Comparison of ENCODE assay signal across 1 cellular context in the genomic region with DNA sequence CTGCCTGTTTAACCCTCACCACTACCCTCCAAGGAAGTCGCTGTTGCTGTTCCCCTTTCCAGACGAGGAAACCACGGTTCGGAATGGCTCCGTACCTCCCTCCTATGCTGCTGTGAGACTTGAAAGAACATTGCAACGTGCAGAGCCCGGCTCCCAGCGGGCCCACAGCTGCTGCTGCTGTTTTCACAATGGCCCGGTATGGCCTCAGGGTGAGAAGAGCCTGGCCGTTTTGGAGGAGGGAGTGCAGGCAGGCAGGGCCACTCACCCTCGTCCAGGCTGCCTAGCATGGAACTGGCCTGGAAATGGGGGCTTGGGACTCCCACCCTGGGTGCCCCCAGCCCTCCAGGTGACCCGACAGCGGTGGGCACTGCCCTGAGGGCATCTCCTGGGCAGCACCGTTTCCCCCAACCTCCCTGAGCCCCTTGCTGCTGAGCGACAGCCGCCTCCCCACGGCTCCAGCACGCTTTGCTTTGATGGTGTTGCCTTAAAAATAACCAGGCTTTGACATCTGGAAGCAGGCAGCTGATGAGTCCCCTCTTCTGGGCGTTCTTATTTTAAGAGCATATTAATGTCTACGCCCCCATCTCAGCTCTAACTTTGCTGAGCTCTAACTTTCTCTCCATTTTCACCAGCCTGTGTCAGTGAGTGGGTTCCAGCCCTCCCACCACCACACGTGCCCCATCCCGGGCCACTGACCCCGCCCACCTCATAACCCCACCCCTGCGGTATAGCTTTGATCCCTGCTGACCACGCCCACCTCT.
TF ChIP-seq lines count a peak whose summit lies in the region.

No MANE protein-coding gene starts in this region.

TF ChIP-seq in HepG2, 621 proteins besides CTCF, POLR2A, EP300 and RAD21 (continued from another document and continues in another):
- TF ChIP-seq, protein P1, sequence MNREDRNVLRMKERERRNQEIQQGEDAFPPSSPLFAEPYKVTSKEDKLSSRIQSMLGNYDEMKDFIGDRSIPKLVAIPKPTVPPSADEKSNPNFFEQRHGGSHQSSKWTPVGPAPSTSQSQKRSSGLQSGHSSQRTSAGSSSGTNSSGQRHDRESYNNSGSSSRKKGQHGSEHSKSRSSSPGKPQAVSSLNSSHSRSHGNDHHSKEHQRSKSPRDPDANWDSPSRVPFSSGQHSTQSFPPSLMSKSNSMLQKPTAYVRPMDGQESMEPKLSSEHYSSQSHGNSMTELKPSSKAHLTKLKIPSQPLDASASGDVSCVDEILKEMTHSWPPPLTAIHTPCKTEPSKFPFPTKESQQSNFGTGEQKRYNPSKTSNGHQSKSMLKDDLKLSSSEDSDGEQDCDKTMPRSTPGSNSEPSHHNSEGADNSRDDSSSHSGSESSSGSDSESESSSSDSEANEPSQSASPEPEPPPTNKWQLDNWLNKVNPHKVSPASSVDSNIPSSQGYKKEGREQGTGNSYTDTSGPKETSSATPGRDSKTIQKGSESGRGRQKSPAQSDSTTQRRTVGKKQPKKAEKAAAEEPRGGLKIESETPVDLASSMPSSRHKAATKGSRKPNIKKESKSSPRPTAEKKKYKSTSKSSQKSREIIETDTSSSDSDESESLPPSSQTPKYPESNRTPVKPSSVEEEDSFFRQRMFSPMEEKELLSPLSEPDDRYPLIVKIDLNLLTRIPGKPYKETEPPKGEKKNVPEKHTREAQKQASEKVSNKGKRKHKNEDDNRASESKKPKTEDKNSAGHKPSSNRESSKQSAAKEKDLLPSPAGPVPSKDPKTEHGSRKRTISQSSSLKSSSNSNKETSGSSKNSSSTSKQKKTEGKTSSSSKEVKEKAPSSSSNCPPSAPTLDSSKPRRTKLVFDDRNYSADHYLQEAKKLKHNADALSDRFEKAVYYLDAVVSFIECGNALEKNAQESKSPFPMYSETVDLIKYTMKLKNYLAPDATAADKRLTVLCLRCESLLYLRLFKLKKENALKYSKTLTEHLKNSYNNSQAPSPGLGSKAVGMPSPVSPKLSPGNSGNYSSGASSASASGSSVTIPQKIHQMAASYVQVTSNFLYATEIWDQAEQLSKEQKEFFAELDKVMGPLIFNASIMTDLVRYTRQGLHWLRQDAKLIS (CRISPR knock-in tag; IDR thresholded peaks at IDR 0.05): no peak
- TF ChIP-seq ZKSCAN5 (CRISPR knock-in tag; IDR thresholded peaks at IDR 0.05) (no peak), NRL (CRISPR knock-in tag; IDR thresholded peaks at IDR 0.05; ENCODE audit: borderline replicate concordance) (no peak), PAF1 (CRISPR knock-in tag; IDR thresholded peaks at IDR 0.05) (peak; percentile 63; the same call in 1 of the 2 replicates), HNF4G (IDR thresholded peaks at IDR 0.05; ENCODE audit: borderline replicate concordance, low read depth, low read length) (no peak), HNF4G (CRISPR knock-in tag; IDR thresholded peaks at IDR 0.05; ENCODE audit: borderline replicate concordance, low read depth) (no peak), TAF15 (IDR thresholded peaks at IDR 0.05; ENCODE audit: low read depth, low read length, poor library complexity, severe bottlenecking) (no peak), SRF (IDR thresholded peaks at IDR 0.05; ENCODE audit: low read depth, low read length) (no peak), SMYD3 (CRISPR knock-in tag; IDR thresholded peaks at IDR 0.05) (0 out of 2 replicates have a peak, but pooled peaks have one; percentile 4), CREB1 (IDR thresholded peaks at IDR 0.05) (no peak), CREB1 (CRISPR knock-in tag; IDR thresholded peaks at IDR 0.05) (no peak), PLRG1 (conservative IDR thresholded peaks at IDR 0.05) (no peak), SP5 (CRISPR knock-in tag; IDR thresholded peaks at IDR 0.05; ENCODE audit: borderline replicate concordance, low read depth) (no peak), FOXA1 (IDR thresholded peaks at IDR 0.05) (no peak), FOXA1 (CRISPR knock-in tag; IDR thresholded peaks at IDR 0.05) (no peak), ZNF678 (CRISPR knock-in tag; IDR thresholded peaks at IDR 0.05) (no peak), ARNT2 (CRISPR knock-in tag; IDR thresholded peaks at IDR 0.05; ENCODE audit: low read depth) (no peak), RBM39 (IDR thresholded peaks at IDR 0.05; ENCODE audit: low read depth, low read length, poor library complexity, severe bottlenecking) (no peak), ZNF142 (CRISPR knock-in tag; IDR thresholded peaks at IDR 0.05) (no peak), ZNF720 (CRISPR knock-in tag; IDR thresholded peaks at IDR 0.05) (no peak), BCL6 (CRISPR knock-in tag; IDR thresholded peaks at IDR 0.05) (no peak), BORCS8-MEF2B (CRISPR knock-in tag; IDR thresholded peaks at IDR 0.05) (no peak), ZNF431 (CRISPR knock-in tag; IDR thresholded peaks at IDR 0.05; ENCODE audit: borderline replicate concordance, low read depth) (no peak), FOXM1 (CRISPR knock-in tag; IDR thresholded peaks at IDR 0.05) (no peak), NFYB (CRISPR knock-in tag; IDR thresholded peaks at IDR 0.05) (no peak), SRSF9 (IDR thresholded peaks at IDR 0.05; ENCODE audit: borderline replicate concordance, insufficient read depth, low read depth, low read length, poor library complexity, severe bottlenecking) (no peak), ZNF34 (CRISPR knock-in tag; IDR thresholded peaks at IDR 0.05; ENCODE audit: borderline replicate concordance) (no peak), ISL2 (CRISPR knock-in tag; IDR thresholded peaks at IDR 0.05) (no peak), FOXP4 (CRISPR knock-in tag; IDR thresholded peaks at IDR 0.05) (no peak), TCF7 (IDR thresholded peaks at IDR 0.05; ENCODE audit: low read depth) (no peak), MEF2D (CRISPR knock-in tag; IDR thresholded peaks at IDR 0.05) (no peak), BRD4 (CRISPR knock-in tag; IDR thresholded peaks at IDR 0.05) (peak; percentile 37; the same call in 1 of the 2 replicates), ZNF75D (CRISPR knock-in tag; IDR thresholded peaks at IDR 0.05; ENCODE audit: borderline replicate concordance) (no peak), ZSCAN30 (CRISPR knock-in tag; IDR thresholded peaks at IDR 0.05) (no peak), MAFG (CRISPR knock-in tag; IDR thresholded peaks at IDR 0.05) (no peak)
- TF ChIP-seq, protein P2, sequence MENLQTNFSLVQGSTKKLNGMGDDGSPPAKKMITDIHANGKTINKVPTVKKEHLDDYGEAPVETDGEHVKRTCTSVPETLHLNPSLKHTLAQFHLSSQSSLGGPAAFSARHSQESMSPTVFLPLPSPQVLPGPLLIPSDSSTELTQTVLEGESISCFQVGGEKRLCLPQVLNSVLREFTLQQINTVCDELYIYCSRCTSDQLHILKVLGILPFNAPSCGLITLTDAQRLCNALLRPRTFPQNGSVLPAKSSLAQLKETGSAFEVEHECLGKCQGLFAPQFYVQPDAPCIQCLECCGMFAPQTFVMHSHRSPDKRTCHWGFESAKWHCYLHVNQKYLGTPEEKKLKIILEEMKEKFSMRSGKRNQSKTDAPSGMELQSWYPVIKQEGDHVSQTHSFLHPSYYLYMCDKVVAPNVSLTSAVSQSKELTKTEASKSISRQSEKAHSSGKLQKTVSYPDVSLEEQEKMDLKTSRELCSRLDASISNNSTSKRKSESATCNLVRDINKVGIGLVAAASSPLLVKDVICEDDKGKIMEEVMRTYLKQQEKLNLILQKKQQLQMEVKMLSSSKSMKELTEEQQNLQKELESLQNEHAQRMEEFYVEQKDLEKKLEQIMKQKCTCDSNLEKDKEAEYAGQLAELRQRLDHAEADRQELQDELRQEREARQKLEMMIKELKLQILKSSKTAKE (CRISPR knock-in tag; IDR thresholded peaks at IDR 0.05; ENCODE audit: borderline replicate concordance): no peak
- TF ChIP-seq, protein P3, sequence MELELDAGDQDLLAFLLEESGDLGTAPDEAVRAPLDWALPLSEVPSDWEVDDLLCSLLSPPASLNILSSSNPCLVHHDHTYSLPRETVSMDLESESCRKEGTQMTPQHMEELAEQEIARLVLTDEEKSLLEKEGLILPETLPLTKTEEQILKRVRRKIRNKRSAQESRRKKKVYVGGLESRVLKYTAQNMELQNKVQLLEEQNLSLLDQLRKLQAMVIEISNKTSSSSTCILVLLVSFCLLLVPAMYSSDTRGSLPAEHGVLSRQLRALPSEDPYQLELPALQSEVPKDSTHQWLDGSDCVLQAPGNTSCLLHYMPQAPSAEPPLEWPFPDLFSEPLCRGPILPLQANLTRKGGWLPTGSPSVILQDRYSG (CRISPR knock-in tag; IDR thresholded peaks at IDR 0.05): no peak
- TF ChIP-seq, protein P4, sequence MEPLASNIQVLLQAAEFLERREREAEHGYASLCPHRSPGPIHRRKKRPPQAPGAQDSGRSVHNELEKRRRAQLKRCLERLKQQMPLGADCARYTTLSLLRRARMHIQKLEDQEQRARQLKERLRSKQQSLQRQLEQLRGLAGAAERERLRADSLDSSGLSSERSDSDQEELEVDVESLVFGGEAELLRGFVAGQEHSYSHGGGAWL (CRISPR knock-in tag; IDR thresholded peaks at IDR 0.05): 0 out of 2 replicates have a peak, but pooled peaks have one; percentile 18
- TF ChIP-seq, protein P5, sequence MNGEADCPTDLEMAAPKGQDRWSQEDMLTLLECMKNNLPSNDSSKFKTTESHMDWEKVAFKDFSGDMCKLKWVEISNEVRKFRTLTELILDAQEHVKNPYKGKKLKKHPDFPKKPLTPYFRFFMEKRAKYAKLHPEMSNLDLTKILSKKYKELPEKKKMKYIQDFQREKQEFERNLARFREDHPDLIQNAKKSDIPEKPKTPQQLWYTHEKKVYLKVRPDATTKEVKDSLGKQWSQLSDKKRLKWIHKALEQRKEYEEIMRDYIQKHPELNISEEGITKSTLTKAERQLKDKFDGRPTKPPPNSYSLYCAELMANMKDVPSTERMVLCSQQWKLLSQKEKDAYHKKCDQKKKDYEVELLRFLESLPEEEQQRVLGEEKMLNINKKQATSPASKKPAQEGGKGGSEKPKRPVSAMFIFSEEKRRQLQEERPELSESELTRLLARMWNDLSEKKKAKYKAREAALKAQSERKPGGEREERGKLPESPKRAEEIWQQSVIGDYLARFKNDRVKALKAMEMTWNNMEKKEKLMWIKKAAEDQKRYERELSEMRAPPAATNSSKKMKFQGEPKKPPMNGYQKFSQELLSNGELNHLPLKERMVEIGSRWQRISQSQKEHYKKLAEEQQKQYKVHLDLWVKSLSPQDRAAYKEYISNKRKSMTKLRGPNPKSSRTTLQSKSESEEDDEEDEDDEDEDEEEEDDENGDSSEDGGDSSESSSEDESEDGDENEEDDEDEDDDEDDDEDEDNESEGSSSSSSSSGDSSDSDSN (CRISPR knock-in tag; IDR thresholded peaks at IDR 0.05): no peak
